20 cellular contexts compared by ENCODE assay signal in the genomic region with DNA sequence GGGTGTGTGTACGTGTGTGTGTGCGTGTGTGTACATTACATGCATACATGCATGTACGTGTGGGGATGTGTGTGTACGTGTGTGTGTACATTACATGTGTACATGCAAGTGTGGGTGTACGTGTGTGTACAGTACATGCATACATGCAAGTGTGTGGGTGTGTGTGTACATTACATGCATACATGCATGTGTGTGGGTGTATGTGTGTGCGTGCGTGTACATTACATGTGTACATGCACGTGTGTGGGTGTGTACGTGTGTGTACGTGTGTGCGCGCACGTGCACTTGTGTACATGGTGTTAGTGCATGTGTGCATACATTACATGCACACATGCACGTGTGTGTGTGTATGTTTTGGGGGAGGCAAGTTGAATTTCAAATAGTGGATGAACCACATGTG.
DNase-seq lines count a peak whose midpoint lies in the region; ATAC-seq, FAIRE-seq and TF ChIP-seq lines count a peak whose summit lies in the region.
"Had no signal": no experiment of that assay in that cellular context is flagged by ENCODE, and none has a peak within 500 bp of the region (broad histone marks: within the 10 kb centered on the region; RNA-seq: fewer than 3 reads in every experiment).

No MANE protein-coding gene starts in this region.

- H3K27me3 ChIP-seq in neural progenitor cell (peaks cover 21% of the 10 kb centered on the region), adrenal gland (no peaks in the 10 kb centered on the region)
- H3K27me3 ChIP-seq: BE2C had no signal

- H3K4me3 Mint-ChIP-seq in chondrocyte (ENCODE audit: unreplicated experiment) (no peak overlapping the region), neural progenitor cell (peak overlapping the region; percentile 39)
- H3K4me3 Mint-ChIP-seq: CD4-positive, CD25-positive, alpha-beta regulatory T cell; CD8-positive, alpha-beta memory T cell; GM23338 had no signal

- FAIRE-seq in GM12891 (lab: Jason Lieb, UNC), result peak; percentile 48
- FAIRE-seq: A204.1, GM12878 had no signal

- H3K27ac Mint-ChIP-seq in chondrocyte (ENCODE audit: unreplicated experiment) (no peak overlapping the region), neural progenitor cell (peak overlapping the region; percentile 69)
- H3K27ac Mint-ChIP-seq: CD4-positive, CD25-positive, alpha-beta regulatory T cell; CD8-positive, alpha-beta memory T cell; GM23338; H9 had no signal

- H3F3A ChIP-seq in neural progenitor cell (ENCODE audit: low read depth), result no peaks in the 10 kb centered on the region

- H3K4me1 ChIP-seq in HEK293 (ENCODE audit: control insufficient read depth, insufficient read depth, low read length) (no peaks in the 10 kb centered on the region), neural progenitor cell (no peaks in the 10 kb centered on the region), adrenal gland (replicated peaks in 1 of 2) (no peaks in the 10 kb centered on the region)

- H3K9me3 ChIP-seq in HEK293 (ENCODE audit: control insufficient read depth, insufficient read depth, low read depth, low read length) (no peaks in the 10 kb centered on the region), neural progenitor cell (ENCODE audit: low read depth) (no peaks in the 10 kb centered on the region), adrenal gland (replicated peaks in 1 of 3) (no peaks in the 10 kb centered on the region)
- H3K9me3 ChIP-seq: BE2C had no signal

- DNase-seq in GM12891 (ENCODE audit: insufficient read length, low spot score) (no peak), chondrocyte (ENCODE audit: low spot score) (peak; percentile 35), neural progenitor cell (ENCODE audit: low spot score) (no peak), left colon (no peak), adrenal gland (no peak), NK-92 (lab: John Stamatoyannopoulos, UW; ENCODE audit: unreplicated experiment) (no peak)
- DNase-seq: ACHN; BE2C; C1 segment of cervical spinal cord; CD4-positive, CD25-positive, alpha-beta regulatory T cell; DMS 273 treated with DMSO at 0.1 percent for 48 hours; DMS53; DND-41; EL; H9 had no signal

- H3K9ac ChIP-seq in neural progenitor cell, result no peak overlapping the region

- H3K4me3 ChIP-seq in HEK293 (ENCODE audit: low read depth, low read length) (no peak overlapping the region), neural progenitor cell (no peak overlapping the region), adrenal gland (no peak overlapping the region)
- H3K4me3 ChIP-seq: GM12878, GM23338 had no signal

- intact Hi-C loops in left colon (cut with DNase I, micrococcal nuclease), result no loop called here
- intact Hi-C loops in adrenal gland (cut with DNase I), result no loop called here

- H3K36me3 ChIP-seq in HEK293 (ENCODE audit: control insufficient read depth in 2 of 2, insufficient read depth in 1 of 2, low read length in 2 of 2), result no peaks in the 10 kb centered on the region
- H3K36me3 ChIP-seq in neural progenitor cell, result no peaks in the 10 kb centered on the region
- no peaks in the 10 kb centered on the region for H3K36me3 ChIP-seq in adrenal gland (replicated peaks in 1 of 2)
- H3K36me3 ChIP-seq: BE2C had no signal

- H3K4me1 Mint-ChIP-seq in chondrocyte (ENCODE audit: low read depth) (no peaks in the 10 kb centered on the region), neural progenitor cell (peaks cover 3% of the 10 kb centered on the region)
- H3K4me1 Mint-ChIP-seq: CD4-positive, CD25-positive, alpha-beta regulatory T cell; CD8-positive, alpha-beta memory T cell; GM23338; H9 had no signal

- H4K20me1 ChIP-seq in neural progenitor cell (ENCODE audit: low read depth), result peaks cover 11% of the 10 kb centered on the region

- TF ChIP-seq POLR2A in GM12891 (IDR thresholded peaks at IDR 0.05; ENCODE audit: low read depth, low read length), result no peak
- TF ChIP-seq POLR2A in adrenal gland (IDR thresholded peaks at IDR 0.05), result no peak

- no peak overlapping the region for H2AFZ ChIP-seq in neural progenitor cell (replicated peaks)
- H2AFZ ChIP-seq: GM23338 had no signal

- H3K9me3 Mint-ChIP-seq in chondrocyte (ENCODE audit: low read depth) (no peaks in the 10 kb centered on the region), neural progenitor cell (no peaks in the 10 kb centered on the region)
- H3K9me3 Mint-ChIP-seq: GM23338 had no signal

- TF ChIP-seq CTCF in HEK293 (tag by site-specific recombination; IDR thresholded peaks at IDR 0.05), result no peak
- no peak for TF ChIP-seq CTCF in chondrocyte (IDR thresholded peaks at IDR 0.05)
- TF ChIP-seq CTCF in neural progenitor cell (IDR thresholded peaks at IDR 0.05), result no peak
- no peak for TF ChIP-seq CTCF in adrenal gland (IDR thresholded peaks at IDR 0.05)

- no peak for ATAC-seq in left colon
- ATAC-seq: GM12878 had no signal

- H3K27me3 Mint-ChIP-seq in chondrocyte (ENCODE audit: low read depth) (peaks cover 30% of the 10 kb centered on the region), neural progenitor cell (ENCODE audit: insufficient read depth, low read depth) (peaks cover 19% of the 10 kb centered on the region)

- H3K36me3 Mint-ChIP-seq in chondrocyte (ENCODE audit: low read depth), result no peaks in the 10 kb centered on the region
- H3K36me3 Mint-ChIP-seq in neural progenitor cell, result no peaks in the 10 kb centered on the region
- H3K36me3 Mint-ChIP-seq: CD4-positive, CD25-positive, alpha-beta regulatory T cell; CD8-positive, alpha-beta memory T cell had no signal

- H3K4me2 ChIP-seq in neural progenitor cell, result no peak overlapping the region
- H3K4me2 ChIP-seq: GM23338 had no signal

- CTCF ChIA-PET in HEK293 (lab: Yijun Ruan, JAX), result interaction anchor here (1.2 kb wide), 1 partner anchor 56 kb away, joined by 3 read pairs; no protein-coding TSS in a partner anchor

- no peak overlapping the region for H3K27ac ChIP-seq in HEK293 (ENCODE audit: extremely low read depth, low read depth, low read length)
- no peak overlapping the region for H3K27ac ChIP-seq in neural progenitor cell
- no peak overlapping the region for H3K27ac ChIP-seq in adrenal gland

- 77 to 93% (median 87%) methylated on average over 14 of the region's 14 CpGs for WGBS in adrenal gland, 4 donors

- no peaks in the 10 kb centered on the region for H3K79me2 ChIP-seq in neural progenitor cell (ENCODE audit: low read depth)

- POLR2A ChIA-PET in HEK293 (lab: Yijun Ruan, JAX), result no interaction called here

TF ChIP-seq in GM12891, 5 proteins besides CTCF, POLR2A, EP300 and RAD21:
- TF ChIP-seq POLR2AphosphoS5 (IDR thresholded peaks at IDR 0.05; ENCODE audit: low read depth, low read length), result no peak
- no peak for TF ChIP-seq TAF1 (IDR thresholded peaks at IDR 0.05; ENCODE audit: low read depth, low read length)

TF ChIP-seq in HEK293, 187 proteins besides CTCF, POLR2A, EP300 and RAD21:
- TF ChIP-seq, protein P1, sequence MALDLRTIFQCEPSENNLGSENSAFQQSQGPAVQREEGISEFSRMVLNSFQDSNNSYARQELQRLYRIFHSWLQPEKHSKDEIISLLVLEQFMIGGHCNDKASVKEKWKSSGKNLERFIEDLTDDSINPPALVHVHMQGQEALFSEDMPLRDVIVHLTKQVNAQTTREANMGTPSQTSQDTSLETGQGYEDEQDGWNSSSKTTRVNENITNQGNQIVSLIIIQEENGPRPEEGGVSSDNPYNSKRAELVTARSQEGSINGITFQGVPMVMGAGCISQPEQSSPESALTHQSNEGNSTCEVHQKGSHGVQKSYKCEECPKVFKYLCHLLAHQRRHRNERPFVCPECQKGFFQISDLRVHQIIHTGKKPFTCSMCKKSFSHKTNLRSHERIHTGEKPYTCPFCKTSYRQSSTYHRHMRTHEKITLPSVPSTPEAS (tag by site-specific recombination; IDR thresholded peaks at IDR 0.05), result peak; percentile 31; the same call in 1 of the 2 replicates
- TF ChIP-seq ZFHX2 (tag by site-specific recombination; conservative IDR thresholded peaks at IDR 0.05) (peak; percentile 82), ZNF521 (tag by site-specific recombination; IDR thresholded peaks at IDR 0.05) (no peak), EGR2 (tag by site-specific recombination; IDR thresholded peaks at IDR 0.05; ENCODE audit: low read depth) (peak; percentile 75)
